In the genomic region with DNA sequence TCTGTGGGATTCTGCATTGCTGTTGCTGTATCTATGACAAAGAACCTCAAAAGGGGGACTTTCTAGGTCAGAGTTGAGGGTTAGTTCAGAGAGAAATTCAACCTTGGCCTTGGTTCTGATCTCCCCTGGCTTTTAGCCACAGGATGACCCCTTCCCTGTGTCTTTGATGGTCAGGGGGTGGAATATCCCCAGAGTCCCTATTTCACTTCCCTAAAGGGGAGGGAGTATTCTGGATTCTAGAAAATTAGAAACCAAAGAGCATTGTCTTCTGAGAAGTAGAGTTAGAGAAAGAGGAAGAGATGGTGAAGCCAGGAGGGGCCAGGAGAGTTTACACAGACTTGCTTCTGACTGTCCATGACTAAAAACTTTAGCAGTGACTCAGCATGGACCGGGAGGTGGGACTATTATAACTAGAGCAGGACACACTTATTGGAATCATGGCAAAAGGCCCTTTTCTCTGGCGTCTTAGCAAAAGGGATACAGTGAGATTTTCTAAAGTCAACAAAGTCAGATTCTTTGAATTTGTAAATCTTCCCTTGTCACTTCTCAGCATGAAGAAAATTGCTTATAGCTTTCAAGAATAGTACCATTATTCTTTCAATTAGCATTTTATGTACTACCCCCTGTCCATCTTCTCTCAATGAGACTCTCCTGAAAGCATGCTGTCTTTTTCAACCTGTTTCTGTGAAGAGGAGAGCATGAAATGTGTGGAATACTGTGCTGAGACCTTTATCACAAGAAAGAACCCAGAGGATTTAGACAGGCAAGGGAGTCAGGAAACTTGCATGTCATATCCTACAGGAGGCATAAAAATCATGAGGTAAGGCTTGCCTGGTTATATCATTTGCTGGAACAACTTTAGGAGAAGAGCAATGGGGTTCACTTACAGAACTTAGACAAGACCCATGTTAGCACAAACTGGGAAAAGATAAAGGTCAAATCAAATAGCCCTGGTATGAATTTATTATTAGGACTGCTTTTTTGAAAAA, we compare ENCODE assay signal across 8 cellular contexts. TPM values are rescaled to one million over a fixed set of nuclear protein-coding genes. Genes with fewer than 3 reads are reported as not detected.
DNase-seq lines count a peak whose midpoint lies in the region; ATAC-seq and TF ChIP-seq lines count a peak whose summit lies in the region.

No MANE protein-coding gene starts in this region.

- no peak for TF ChIP-seq CTCF in AG04449 (IDR thresholded peaks at IDR 0.05; ENCODE audit: insufficient read depth, low read length, missing control alignments)
- TF ChIP-seq CTCF in choroid plexus epithelial cell (conservative IDR thresholded peaks at IDR 0.05; ENCODE audit: low read depth, low read length), result no peak

- no peak for ATAC-seq in HG03039 (IDR thresholded peaks at IDR 0.05; ENCODE audit: unreplicated experiment)

- POLR2A ChIA-PET in AG04449 (lab: Yijun Ruan, JAX), result no interaction called here

- peak; percentile 36 for DNase-seq in AG04449 (ENCODE audit: low read depth, low spot score)
- DNase-seq in LHCN-M2 (ENCODE audit: low read depth), result peak; percentile 69
- DNase-seq in choroid plexus epithelial cell (ENCODE audit: low read depth), result peak; percentile 71
- DNase-seq in T1000 (lab: John Stamatoyannopoulos, UW), result no peak
- no peak for DNase-seq in RPMI8226
- DNase-seq in cortex of kidney (lab: John Stamatoyannopoulos, UW), result no peak

- no peaks in the 10 kb centered on the region for H3K36me3 ChIP-seq in muscle layer of duodenum (ENCODE audit: control insufficient read depth in 1 of 2, insufficient read depth in 2 of 2, low read length in 2 of 2)

- CTCF ChIA-PET in AG04449 (lab: Yijun Ruan, JAX), result no interaction called here

- H3K4me3 ChIP-seq in AG04449 (ENCODE audit: low read depth, low read length) (no peak overlapping the region), choroid plexus epithelial cell (ENCODE audit: low read depth, low read length) (no peak overlapping the region), muscle layer of duodenum (ENCODE audit: low read depth in 1 of 2, low read length in 2 of 2) (no peak overlapping the region)

- H3K27me3 ChIP-seq in muscle layer of duodenum (ENCODE audit: low read depth, low read length), result no peaks in the 10 kb centered on the region

- no peaks in the 10 kb centered on the region for H3K9me3 ChIP-seq in muscle layer of duodenum (ENCODE audit: control insufficient read depth in 1 of 2, low read length in 2 of 2)

- H3K27ac ChIP-seq in muscle layer of duodenum (ENCODE audit: low read length), result peak overlapping the region; percentile 57

- no peaks in the 10 kb centered on the region for H3K4me1 ChIP-seq in muscle layer of duodenum (ENCODE audit: control insufficient read depth in 1 of 2, insufficient read depth in 2 of 2, low read length in 2 of 2)

RNA-seq across cellular contexts. Expression of gene LPAR1, which starts 56.5 kb away (rescaled TPM):
- 47.5 and 56.8 TPM in 2 replicates for total RNA-seq in LHCN-M2 (2014; rRNA removed)
- 32.6 TPM for polyA plus RNA-seq in LHCN-M2 (2012)

Comparison
In these comparisons a context has a peak if more than half of its experiments do, and no peak if none do; other contexts are left out.
1. DNase-seq: peak in AG04449 (single experiment), LHCN-M2 (single experiment) and choroid plexus epithelial cell (single experiment); none in T1000 (single experiment), RPMI8226 (single experiment) and cortex of kidney (single experiment).